14 cellular contexts compared by ENCODE assay signal in the genomic region with DNA sequence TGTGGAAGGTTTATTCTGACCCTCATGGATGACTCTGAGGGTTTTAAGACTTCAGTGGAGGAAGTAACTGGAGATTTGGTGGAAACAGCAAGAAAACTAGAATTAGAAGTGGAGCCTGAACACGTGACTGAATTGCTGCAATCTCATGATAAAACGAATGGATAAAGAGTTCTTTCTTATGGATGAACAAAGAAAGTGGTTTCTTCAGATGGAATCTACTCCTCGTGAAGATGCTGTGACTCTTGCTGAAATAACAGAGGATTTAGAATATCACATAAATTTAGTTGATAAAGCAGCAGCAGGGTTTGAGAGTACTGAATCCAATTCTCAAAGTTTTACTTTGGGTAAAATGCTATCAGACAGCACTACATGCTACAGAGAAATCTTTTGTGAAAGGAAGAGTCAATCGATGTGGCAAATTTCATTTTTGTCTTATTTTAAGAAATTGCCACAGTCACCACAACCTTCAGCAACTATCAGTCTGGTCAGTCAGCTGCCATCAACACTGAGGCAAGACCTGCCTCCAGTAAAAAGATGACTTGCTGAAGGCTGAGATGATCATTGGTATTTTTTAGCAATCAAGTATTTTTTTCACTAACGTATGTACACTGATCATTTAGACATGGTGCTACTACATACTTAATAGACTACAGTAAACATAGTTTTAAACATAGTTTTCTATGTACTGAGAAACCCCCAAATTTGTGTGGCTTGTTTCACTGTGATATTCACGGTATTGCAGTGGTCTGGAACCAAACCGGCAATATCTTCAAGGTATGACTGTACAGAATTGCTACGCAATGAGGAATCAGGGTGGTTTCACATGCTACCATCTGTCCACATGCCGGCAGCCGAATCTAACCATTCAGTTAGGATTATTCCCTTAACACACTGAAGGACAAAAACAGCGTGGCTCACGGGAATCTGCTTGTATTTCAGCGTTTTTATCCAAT.
A peak's percentile ranks its signal among the peaks of the same experiment; 100 is the strongest.
DNase-seq lines count a peak whose midpoint lies in the region; ATAC-seq and TF ChIP-seq lines count a peak whose summit lies in the region.
"Had no signal": no experiment of that assay in that cellular context is flagged by ENCODE, and none has a peak within 500 bp of the region (broad histone marks: within the 10 kb centered on the region; RNA-seq: fewer than 3 reads in every experiment).

No MANE protein-coding gene starts in this region.

- CTCF ChIA-PET in Caco-2 (lab: Charles Lee), result no interaction called here

- H3K27me3 ChIP-seq in DND-41 (ENCODE audit: insufficient read depth, low read length, poor library complexity) (no peaks in the 10 kb centered on the region), lower lobe of right lung (ENCODE audit: low read depth) (no peaks in the 10 kb centered on the region), Caco-2 (replicated peaks; ENCODE audit: control insufficient read depth, insufficient read depth, low read length) (no peaks in the 10 kb centered on the region), transverse colon (no peaks in the 10 kb centered on the region)
- H3K27me3 ChIP-seq: upper lobe of left lung had no signal

- no peak overlapping the region for H3K4me3 Mint-ChIP-seq in Caco-2 (ENCODE audit: unreplicated experiment)
- H3K4me3 Mint-ChIP-seq: activated B cell treated with CpG ODN at 0.5 μM for 24 hours, HFFc6 had no signal

- no peak overlapping the region for H3K9ac ChIP-seq in DND-41 (ENCODE audit: low read depth, low read length)

- H3K27ac Mint-ChIP-seq in Caco-2 (ENCODE audit: unreplicated experiment), result no peak overlapping the region
- H3K27ac Mint-ChIP-seq: activated B cell treated with CpG ODN at 0.5 μM for 24 hours, HFFc6 had no signal

- ATAC-seq in DND-41 (ENCODE audit: insufficient read depth, low read depth) (no peak), GM19035 (IDR thresholded peaks at IDR 0.05; ENCODE audit: unreplicated experiment) (peak; percentile 96), HG02623 (IDR thresholded peaks at IDR 0.05; ENCODE audit: unreplicated experiment) (peak; percentile 92), HG03439 (IDR thresholded peaks at IDR 0.05; ENCODE audit: unreplicated experiment) (peak; percentile 97), esophagus mucosa (no peak), lower lobe of right lung (no peak)
- ATAC-seq: Panc1 had no signal

- POLR2A ChIA-PET in Caco-2 (lab: Charles Lee), result no interaction called here

- no peaks in the 10 kb centered on the region for H3K4me1 Mint-ChIP-seq in Caco-2 (ENCODE audit: low read depth, unreplicated experiment)
- H3K4me1 Mint-ChIP-seq: activated B cell treated with CpG ODN at 0.5 μM for 24 hours had no signal

- no TSS peak for BruUV-seq in Caco-2 (replicated peaks; lab: Mats Ljungman, UMichigan)

- H3K79me2 ChIP-seq in DND-41 (ENCODE audit: insufficient read depth, low read length), result no peaks in the 10 kb centered on the region

- H3K9me3 Mint-ChIP-seq in Caco-2 (ENCODE audit: unreplicated experiment), result peaks cover 6% of the 10 kb centered on the region
- H3K9me3 Mint-ChIP-seq: activated B cell treated with CpG ODN at 0.5 μM for 24 hours had no signal

- no peak for TF ChIP-seq EP300 in transverse colon (IDR thresholded peaks at IDR 0.05; ENCODE audit: low read depth)

- no peak overlapping the region for H2AFZ ChIP-seq in DND-41 (ENCODE audit: low read depth, low read length)

- intact Hi-C loops in lower lobe of right lung (cut with DNase I) (no loop called here), Caco-2 (cut with micrococcal nuclease; ENCODE audit: unreplicated experiment) (no loop called here), transverse colon (cut with DNase I; ENCODE audit: low total_unique reads) (no loop called here)

- H3K27me3 Mint-ChIP-seq in Caco-2 (ENCODE audit: insufficient read depth, unreplicated experiment), result no peaks in the 10 kb centered on the region
- H3K27me3 Mint-ChIP-seq: activated B cell treated with CpG ODN at 0.5 μM for 24 hours had no signal

- H3K4me2 ChIP-seq in DND-41 (ENCODE audit: insufficient read depth, low read length), result no peak overlapping the region

- TF ChIP-seq CTCF in DND-41 (IDR thresholded peaks at IDR 0.05; ENCODE audit: borderline replicate concordance, extremely low read depth, low read length, poor library complexity, severe bottlenecking) (no peak), lower lobe of right lung (IDR thresholded peaks at IDR 0.05) (no peak), Caco-2 (IDR thresholded peaks at IDR 0.05; ENCODE audit: insufficient read depth in 1 of 2, low read depth in 1 of 2, low read length in 1 of 2, severe bottlenecking in 1 of 2, unreplicated experiment in 1 of 2) (no peak), transverse colon (IDR thresholded peaks at IDR 0.05) (no peak)

- DNase-seq in DND-41 (no peak), lower lobe of right lung (no peak), Caco-2 (no peak), transverse colon (no peak)
- DNase-seq: activated B cell treated with CpG ODN at 0.5 μM for 24 hours; activated naive CD4-positive, alpha-beta T cell; NCI-H1436; upper lobe of left lung had no signal

- H3K4me3 ChIP-seq in DND-41 (ENCODE audit: low read depth in 1 of 2, low read length in 2 of 2) (no peak overlapping the region), lower lobe of right lung (no peak overlapping the region), Caco-2 (ENCODE audit: low read depth, low read length) (no peak overlapping the region), transverse colon (no peak overlapping the region)
- H3K4me3 ChIP-seq: upper lobe of left lung had no signal

- no peaks in the 10 kb centered on the region for H4K20me1 ChIP-seq in DND-41 (ENCODE audit: insufficient read depth, low read length)

- peak overlapping the region; percentile 40 for H3K27ac ChIP-seq in DND-41 (ENCODE audit: low read length)
- no peak overlapping the region for H3K27ac ChIP-seq in lower lobe of right lung
- no peak overlapping the region for H3K27ac ChIP-seq in transverse colon
- H3K27ac ChIP-seq: upper lobe of left lung had no signal

- H3K4me1 ChIP-seq in DND-41 (ENCODE audit: insufficient read depth, low read length) (peaks cover 59% of the 10 kb centered on the region), lower lobe of right lung (no peaks in the 10 kb centered on the region), Caco-2 (no peaks in the 10 kb centered on the region), transverse colon (peaks cover 0 to 9% (median 5%) of the 10 kb centered on the region in 4 donors)
- H3K4me1 ChIP-seq: upper lobe of left lung had no signal

- no peak for TF ChIP-seq POLR2A in transverse colon (IDR thresholded peaks at IDR 0.05)

- H3K36me3 Mint-ChIP-seq in Caco-2 (ENCODE audit: insufficient read depth, unreplicated experiment), result no peaks in the 10 kb centered on the region

- H3K36me3 ChIP-seq in DND-41 (ENCODE audit: insufficient read depth, low read length) (no peaks in the 10 kb centered on the region), lower lobe of right lung (no peaks in the 10 kb centered on the region), Caco-2 (ENCODE audit: control insufficient read depth, insufficient read depth, low read length) (no peaks in the 10 kb centered on the region), transverse colon (no peaks in the 10 kb centered on the region)
- H3K36me3 ChIP-seq: upper lobe of left lung had no signal

- peaks cover 3% of the 10 kb centered on the region for H3K9me3 ChIP-seq in DND-41 (ENCODE audit: insufficient read depth, low read length, severe bottlenecking)
- no peaks in the 10 kb centered on the region for H3K9me3 ChIP-seq in lower lobe of right lung
- H3K9me3 ChIP-seq in Caco-2, result no peaks in the 10 kb centered on the region
- no peaks in the 10 kb centered on the region for H3K9me3 ChIP-seq in transverse colon
- H3K9me3 ChIP-seq: upper lobe of left lung had no signal

- 82 to 98% methylated on average over 9 to 13 of the region's 13 CpGs for WGBS in transverse colon (ENCODE audit: low coverage in 1 of 2), 2 donors

- in situ Hi-C loops in transverse colon (cut with MboI; ENCODE audit: low pct_ligation_motif_present in 1 of 4, low pct_unique_long_range_greater_than_20kb in 1 of 4, low sequenced_read_pairs in 3 of 4), result no loop called here

Comparison
In these comparisons a context has a peak if more than half of its experiments do, and no peak if none do; other contexts are left out.
1. ATAC-seq: peak in GM19035 (single experiment), HG02623 (single experiment) and HG03439 (single experiment); none in DND-41 (single experiment), esophagus mucosa (single experiment) and lower lobe of right lung (0 of 2).